Comparison of ENCODE assay signal across 8 cellular contexts in the genomic region with DNA sequence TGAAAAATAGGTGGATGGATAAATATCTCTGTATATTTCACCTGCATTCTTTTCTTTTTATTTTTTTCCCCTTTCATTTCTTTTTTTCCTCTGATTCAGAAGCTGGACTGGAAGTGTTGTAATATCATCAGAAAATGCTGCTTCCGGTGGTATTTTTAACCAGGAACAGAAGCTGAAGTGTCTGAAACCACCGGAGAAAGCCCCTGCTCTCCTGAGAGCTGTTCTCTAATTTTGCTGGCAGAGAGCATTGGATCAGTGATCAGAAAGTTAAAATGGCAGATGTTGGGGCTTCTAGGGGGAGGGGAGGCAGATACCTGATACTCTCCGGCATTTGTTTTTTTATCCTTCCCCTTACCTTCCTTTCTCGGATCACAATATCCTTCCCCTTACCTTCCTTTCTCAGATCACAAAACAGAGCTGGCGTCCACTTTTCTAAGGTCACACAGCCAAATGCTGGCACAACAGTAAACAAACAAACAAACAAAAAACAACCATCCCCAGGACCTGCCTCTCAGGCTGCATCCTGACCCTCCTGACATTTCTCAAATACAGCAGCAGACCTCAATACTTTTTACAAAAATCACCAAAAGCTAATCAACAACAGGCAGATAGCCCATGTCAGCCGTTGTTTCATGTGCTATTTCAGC.
DNase-seq lines count a peak whose midpoint lies in the region; ATAC-seq and TF ChIP-seq lines count a peak whose summit lies in the region.

No MANE protein-coding gene starts in this region.

- peak overlapping the region; percentile 51 for H3K4me3 ChIP-seq in BLaER1
- no peak overlapping the region for H3K4me3 ChIP-seq in NT2/D1 (ENCODE audit: insufficient read length, low read depth)
- peak overlapping the region; percentile 26 for H3K4me3 ChIP-seq in coronary artery

- no peaks in the 10 kb centered on the region for H3K36me3 ChIP-seq in BLaER1
- H3K36me3 ChIP-seq in NT2/D1 (ENCODE audit: insufficient read depth, insufficient read length, low read length): no peaks in the 10 kb centered on the region

- no peak for TF ChIP-seq CTCF in coronary artery (IDR thresholded peaks at IDR 0.05)

- peaks cover 83% of the 10 kb centered on the region for H3K4me1 ChIP-seq in BLaER1
- H3K4me1 ChIP-seq in NT2/D1 (ENCODE audit: insufficient read depth, insufficient read length): no peaks in the 10 kb centered on the region

- H3K27ac Mint-ChIP-seq in naive thymus-derived CD8-positive, alpha-beta T cell: peak overlapping the region; percentile 42 to 92 (median 85)

- no peaks in the 10 kb centered on the region for H4K20me1 ChIP-seq in BLaER1

- DNase-seq in NT2/D1 (ENCODE audit: low read depth, low spot score) (no peak), coronary artery (ENCODE audit: low spot score) (no peak), amniotic stem cell (lab: John Stamatoyannopoulos, UW) (no peak)
- DNase-seq in naive thymus-derived CD8-positive, alpha-beta T cell: peak in 1 of 10 donors; percentile 15
- DNase-seq in activated CD4-positive, CD25-positive, alpha-beta regulatory T cell (lab: John Stamatoyannopoulos, UW): no peak

- H3K9me3 Mint-ChIP-seq in naive thymus-derived CD8-positive, alpha-beta T cell: no peaks in the 10 kb centered on the region

- POLR2A ChIA-PET in naive thymus-derived CD8-positive, alpha-beta T cell (lab: Charles Lee): interaction anchor here (0.5 to 1.2 kb wide), 6 partner anchors 14 to 129 kb away, joined by 3 to 8 read pairs (median 3); no protein-coding TSS in a partner anchor

- H3K4me2 ChIP-seq in BLaER1: peak overlapping the region; percentile 87

- H3K27me3 Mint-ChIP-seq in naive thymus-derived CD8-positive, alpha-beta T cell: no peaks in the 10 kb centered on the region

- ATAC-seq in GM19463 (IDR thresholded peaks at IDR 0.05; ENCODE audit: unreplicated experiment) (peak; percentile 54), HG03280 (IDR thresholded peaks at IDR 0.05; ENCODE audit: unreplicated experiment) (no peak)
- peak; percentile 31 to 69 for ATAC-seq in naive thymus-derived CD8-positive, alpha-beta T cell

- H3K9me3 ChIP-seq in BLaER1: peaks cover 16% of the 10 kb centered on the region
- no peaks in the 10 kb centered on the region for H3K9me3 ChIP-seq in NT2/D1 (ENCODE audit: insufficient read depth, low read length)

- peak overlapping the region; percentile 80 for H3K9ac ChIP-seq in BLaER1
- peak overlapping the region; percentile 28 for H3K9ac ChIP-seq in NT2/D1 (ENCODE audit: insufficient read length, low read depth)

- H3K27me3 ChIP-seq in BLaER1 (no peaks in the 10 kb centered on the region), NT2/D1 (ENCODE audit: insufficient read depth, insufficient read length) (no peaks in the 10 kb centered on the region)

- H3K4me1 Mint-ChIP-seq in naive thymus-derived CD8-positive, alpha-beta T cell: peaks cover 29 to 59% (median 49%) of the 10 kb centered on the region in 4 donors

- no peaks in the 10 kb centered on the region for H3K36me3 Mint-ChIP-seq in naive thymus-derived CD8-positive, alpha-beta T cell

- H3K27ac ChIP-seq in BLaER1 (peak overlapping the region; percentile 88), coronary artery (peak overlapping the region in 1 of 2 donors; percentile 31)

- H3K4me3 Mint-ChIP-seq in naive thymus-derived CD8-positive, alpha-beta T cell: peak overlapping the region; percentile 24 to 78 (median 66)
